8 cellular contexts compared by ENCODE assay signal in the genomic region with DNA sequence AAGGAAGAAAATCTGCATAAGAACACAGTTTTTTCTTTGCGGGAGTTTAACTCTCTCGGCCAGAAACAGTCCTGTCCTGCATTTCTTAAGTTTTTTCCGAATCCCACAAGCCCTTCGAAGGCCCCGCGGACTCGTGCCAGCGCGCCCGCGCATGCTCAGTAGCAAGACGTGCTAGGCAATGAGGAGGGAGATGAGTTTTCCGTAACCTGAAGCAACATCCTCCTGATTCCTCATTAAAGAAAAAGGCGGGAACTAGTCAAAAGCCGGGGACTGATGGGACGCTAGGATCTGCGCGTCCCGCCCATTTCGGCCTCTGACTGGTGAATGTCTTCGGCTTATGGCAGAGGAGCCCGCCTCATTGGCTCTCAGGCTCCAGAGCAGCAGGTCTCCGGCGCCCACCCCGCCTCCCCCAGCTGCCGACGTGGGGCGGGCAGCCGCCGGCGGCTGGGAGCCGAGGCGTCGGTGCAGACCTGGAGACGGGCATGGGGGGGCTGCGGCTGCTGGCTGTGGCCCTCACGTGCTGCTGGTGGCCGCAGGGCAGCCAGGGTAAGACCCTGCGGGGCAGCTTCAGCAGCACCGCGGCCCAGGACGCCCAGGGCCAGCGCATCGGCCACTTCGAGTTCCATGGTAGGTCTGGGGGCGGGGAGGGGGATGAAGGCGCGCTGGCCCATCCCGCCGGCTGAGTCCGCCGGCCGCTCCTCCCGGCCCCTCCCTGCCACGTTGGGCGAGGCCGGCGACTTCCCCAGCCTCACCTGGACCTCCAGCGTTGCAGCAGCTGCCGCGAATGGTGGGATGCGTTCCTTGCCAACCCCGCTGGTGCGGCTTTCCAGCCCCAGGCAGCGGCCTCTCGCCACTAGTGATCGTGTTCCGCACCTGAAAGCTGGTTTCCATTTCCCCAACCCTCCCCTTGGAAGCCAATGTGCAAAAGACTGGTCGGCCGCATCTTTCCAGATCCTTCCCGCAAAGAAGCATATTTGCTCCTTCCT. TPM values are rescaled to one million over a fixed set of nuclear protein-coding genes. Genes with fewer than 3 reads are reported as not detected.
A peak's percentile ranks its signal among the peaks of the same experiment; 100 is the strongest.
DNase-seq lines count a peak whose midpoint lies in the region; ATAC-seq, FAIRE-seq and TF ChIP-seq lines count a peak whose summit lies in the region.

A gene (plus strand): TSS at position 412 of the 986 bp plus-strand sequence. CDS start 71 bp downstream, at position 483.

- no CpG with 5 or more reads among the region's 71 CpGs for WGBS in iPS DF 6.9 (ENCODE audit: insufficient coverage, insufficient read length)
- 0% methylated on average over 71 of the region's 71 CpGs for WGBS in sigmoid colon, 2 donors

- intact Hi-C loops in sigmoid colon (cut with DNase I), result loop anchor here (2.0 to 5.0 kb wide), 2 partner anchors 53 to 786 kb away; no protein-coding TSS in a partner anchor

- H3K9me3 ChIP-seq in iPS DF 6.9 (ENCODE audit: control insufficient read depth, insufficient read depth, low read length) (no peaks in the 10 kb centered on the region), sigmoid colon (no peaks in the 10 kb centered on the region)

- no peak for TF ChIP-seq CTCF in sigmoid colon (IDR thresholded peaks at IDR 0.05)

- H3K36me3 ChIP-seq in iPS DF 6.9 (ENCODE audit: control insufficient read depth, insufficient read depth, low read length) (no peaks in the 10 kb centered on the region), sigmoid colon (peaks cover 0 to 15% (median 4%) of the 10 kb centered on the region in 4 donors)

- H3K4me1 ChIP-seq in iPS DF 6.9 (ENCODE audit: control insufficient read depth, insufficient read depth, low read length), result no peaks in the 10 kb centered on the region
- peaks cover 0 to 14% (median 6%) of the 10 kb centered on the region in 4 donors for H3K4me1 ChIP-seq in sigmoid colon

- H3K27me3 ChIP-seq in iPS DF 6.9 (ENCODE audit: control insufficient read depth, insufficient read depth, low read length), result peaks cover 6% of the 10 kb centered on the region; the same call in 1 of the 2 replicates
- no peaks in the 10 kb centered on the region for H3K27me3 ChIP-seq in sigmoid colon

- H3K4me3 ChIP-seq in iPS DF 6.9 (ENCODE audit: low read length) (peak within 1 kb of the TSS; percentile 58), sigmoid colon (peak within 1 kb of the TSS; percentile 80 to 100 (median 94))

- DNase-seq in NCI-H2107 (lab: John Stamatoyannopoulos, UW), result peak; percentile 92
- peak; percentile 96 for DNase-seq in UCSD-AML1 (lab: John Stamatoyannopoulos, UW; ENCODE audit: unreplicated experiment)
- DNase-seq in brain pericyte (ENCODE audit: low read depth, low spot score), result peak; percentile 96
- peak; percentile 96 for DNase-seq in iPS DF 6.9 (ENCODE audit: low read depth, low spot score)
- peak; percentile 99 for DNase-seq in sigmoid colon

- TF ChIP-seq EP300 in sigmoid colon (IDR thresholded peaks at IDR 0.05), result no peak

- TF ChIP-seq POLR2A in GM18526 (IDR thresholded peaks at IDR 0.05; ENCODE audit: extremely low read depth, insufficient read length) (peak; percentile 89), sigmoid colon (IDR thresholded peaks at IDR 0.05) (peak in 1 of 2 donors; percentile 40)

- peak; percentile 99 for FAIRE-seq in A204.1 (lab: Jason Lieb, UNC)

- H3K27ac ChIP-seq in iPS DF 6.9 (ENCODE audit: low read length), result no peak within 1 kb of the TSS
- H3K27ac ChIP-seq in sigmoid colon, result peak within 1 kb of the TSS; percentile 88 to 91 (median 90)

- peak; percentile 99 for ATAC-seq in HG03064 (IDR thresholded peaks at IDR 0.05; ENCODE audit: low read depth, unreplicated experiment)

RNA-seq across cellular contexts. Expression of the gene that starts here (rescaled TPM):
- total RNA-seq in sigmoid colon, result 1 to 10 TPM; 4.9 to 6.9 (median 6.4) TPM
- 1 to 10 TPM in 2 of 3 donors, under 1 TPM in 1; 0.69 to 1.8 (median 1.2) TPM for polyA plus RNA-seq in sigmoid colon
